ENCODE assay signal across 8 cellular contexts in genomic region chr3:100400424-100400781, GRCh38. TPM values are rescaled to one million over a fixed set of nuclear protein-coding genes. Genes with fewer than 3 reads are reported as not detected.
DNase-seq lines count a peak whose midpoint lies in the region; ATAC-seq and TF ChIP-seq lines count a peak whose summit lies in the region.

No MANE protein-coding gene starts in this region.

- H3K9me3 Mint-ChIP-seq in mesothelial cell of epicardium: no peaks in the 10 kb centered on the region
- H3K9me3 Mint-ChIP-seq in stimulated activated naive CD8-positive, alpha-beta T cell treated with anti-CD3 and anti-CD28 coated beads, Interleukin-15, amount 100 ng/mL, for 72 hours: no peaks in the 10 kb centered on the region

- H3K36me3 Mint-ChIP-seq in mesothelial cell of epicardium: peaks cover 3% of the 10 kb centered on the region

- ATAC-seq in GM19324 (IDR thresholded peaks at IDR 0.05; ENCODE audit: low FRiP score, unreplicated experiment): peak; percentile 11
- ATAC-seq in HG03432 (IDR thresholded peaks at IDR 0.05; ENCODE audit: unreplicated experiment): peak; percentile 13
- peak; percentile 69 for ATAC-seq in stimulated activated naive CD8-positive, alpha-beta T cell treated with anti-CD3 and anti-CD28 coated beads, Interleukin-15, amount 100 ng/mL, for 72 hours

- TF ChIP-seq CTCF in WI38 (IDR thresholded peaks at IDR 0.05; ENCODE audit: low read depth, low read length) (no peak), dorsolateral prefrontal cortex (IDR thresholded peaks at IDR 0.05 in 54 of 56, conservative IDR thresholded peaks at IDR 0.05 in 2 of 56; ENCODE audit: low read depth in 1 of 56, partially characterized antibody in 56 of 56) (no peak), mesothelial cell of epicardium (IDR thresholded peaks at IDR 0.05; ENCODE audit: unreplicated experiment) (no peak)

- H3K27ac ChIP-seq in dorsolateral prefrontal cortex: peak overlapping the region in 58 of 59 donors; percentile 7 to 95 (median 87)

- peak overlapping the region; percentile 93 for H3K4me3 Mint-ChIP-seq in mesothelial cell of epicardium
- H3K4me3 Mint-ChIP-seq in stimulated activated naive CD8-positive, alpha-beta T cell treated with anti-CD3 and anti-CD28 coated beads, Interleukin-15, amount 100 ng/mL, for 72 hours: peak overlapping the region; percentile 94 to 95

- H3K4me3 ChIP-seq in WI38 (ENCODE audit: low read depth, low read length): peak overlapping the region; percentile 70
- H3K4me3 ChIP-seq in dorsolateral prefrontal cortex: peak overlapping the region; percentile 78 to 100 (median 94)

- intact Hi-C loops in dorsolateral prefrontal cortex (cut with DNase I): loop anchor here (2.0 to 10.0 kb wide), 5 partner anchors 92 to 586 kb away; partner anchors contain the start of genes TBC1D23 (in 2 of the 2), TMEM45A (in 2 of the 2), CMSS1 (in 1 of the 2) and TFG (in 1 of the 2)

- DNase-seq in AG08396 (ENCODE audit: low spot score) (peak; percentile 16), dorsolateral prefrontal cortex (peak in 2 of 10 donors; percentile 10 to 46), mesothelial cell of epicardium (ENCODE audit: low spot score in 2 of 2, unreplicated experiment in 2 of 2) (no peak), putamen (ENCODE audit: low spot score) (no peak)
- DNase-seq in stimulated activated naive CD8-positive, alpha-beta T cell treated with anti-CD3 and anti-CD28 coated beads, Interleukin-15, amount 100 ng/mL, for 72 hours: peak in 1 of 2 donors; percentile 72

- H3K27ac Mint-ChIP-seq in mesothelial cell of epicardium: peak overlapping the region; percentile 70
- H3K27ac Mint-ChIP-seq in stimulated activated naive CD8-positive, alpha-beta T cell treated with anti-CD3 and anti-CD28 coated beads, Interleukin-15, amount 100 ng/mL, for 72 hours: peak overlapping the region; percentile 84 to 99

- peaks cover 40% of the 10 kb centered on the region for H3K4me1 Mint-ChIP-seq in mesothelial cell of epicardium
- H3K4me1 Mint-ChIP-seq in stimulated activated naive CD8-positive, alpha-beta T cell treated with anti-CD3 and anti-CD28 coated beads, Interleukin-15, amount 100 ng/mL, for 72 hours: peaks cover 64% of the 10 kb centered on the region

- H3K27me3 ChIP-seq in dorsolateral prefrontal cortex: no peaks in the 10 kb centered on the region

- no peaks in the 10 kb centered on the region for H3K27me3 Mint-ChIP-seq in mesothelial cell of epicardium (ENCODE audit: low read depth)
- H3K27me3 Mint-ChIP-seq in stimulated activated naive CD8-positive, alpha-beta T cell treated with anti-CD3 and anti-CD28 coated beads, Interleukin-15, amount 100 ng/mL, for 72 hours: no peaks in the 10 kb centered on the region

RNA-seq across cellular contexts. Expression of gene TOMM70, which starts 0.5 kb away (rescaled TPM):
- 10 to 100 TPM; 24.6 to 81.5 (median 58.4) TPM for total RNA-seq in dorsolateral prefrontal cortex
- total RNA-seq in mesothelial cell of epicardium: 36.5 to 37.3 TPM (median 37.1 TPM) in 3 replicates

RNA-seq across cellular contexts. Expression of gene LNP1, which starts 0.9 kb away (rescaled TPM):
- total RNA-seq in dorsolateral prefrontal cortex (10 to 100 TPM in 47 of 120 experiments, 1 to 10 TPM in 73; 4.3 to 16.9 (median 9.5) TPM), mesothelial cell of epicardium (4.3 to 4.9 TPM (median 4.4 TPM) in 3 replicates)

Comparison
In these comparisons a context has a peak if more than half of its experiments do, and no peak if none do; other contexts are left out.
1. ATAC-seq: peak in every context shown above with its lines; median percentile 69 in stimulated activated naive CD8-positive, alpha-beta T cell treated with anti-CD3 and anti-CD28 coated beads, Interleukin-15, amount 100 ng/mL, for 72 hours; 13 in HG03432; 11 in GM19324.